In genomic region chr3:32347286-32348125, GRCh38 we compare ENCODE assay signal across 19 cellular contexts. TPM values are rescaled to one million over a fixed set of nuclear protein-coding genes. Genes with fewer than 3 reads are reported as not detected.
DNase-seq lines count a peak whose midpoint lies in the region; ATAC-seq, FAIRE-seq and TF ChIP-seq lines count a peak whose summit lies in the region.
"Had no signal": no experiment of that assay in that cellular context is flagged by ENCODE, and none has a peak within 500 bp of the region (broad histone marks: within the 10 kb centered on the region; RNA-seq: fewer than 3 reads in every experiment).

No MANE protein-coding gene starts in this region.

- no peaks in the 10 kb centered on the region for H3K27me3 ChIP-seq in heart left ventricle
- H3K27me3 ChIP-seq in naive thymus-derived CD4-positive, alpha-beta T cell (ENCODE audit: control insufficient read depth in 2 of 2, insufficient read depth in 2 of 2, low read length in 2 of 2): no peaks in the 10 kb centered on the region
- H3K27me3 ChIP-seq: right lobe of liver had no signal

- peak; percentile 51 to 92 (median 82) for ATAC-seq in heart left ventricle
- ATAC-seq in naive thymus-derived CD4-positive, alpha-beta T cell: no peak
- ATAC-seq in GM19397 (IDR thresholded peaks at IDR 0.05; ENCODE audit: unreplicated experiment): no peak

- CTCF ChIA-PET in naive thymus-derived CD4-positive, alpha-beta T cell (lab: Charles Lee): interaction anchor here (1.0 to 1.6 kb wide), 4 partner anchors 29 to 171 kb away, joined by 3 to 4 read pairs (median 3); no protein-coding TSS in a partner anchor

- peaks cover 0 to 4% (median 0%) of the 10 kb centered on the region in 11 donors for H3K9me3 Mint-ChIP-seq in naive thymus-derived CD4-positive, alpha-beta T cell

- H3K27ac Mint-ChIP-seq in naive thymus-derived CD4-positive, alpha-beta T cell: peak overlapping the region in 5 of 9 donors; percentile 23 to 84 (median 43)

- DNase-seq in A172 (ENCODE audit: low spot score): peak; percentile 10
- DNase-seq in RCC 7860 (ENCODE audit: low spot score): peak; percentile 9
- DNase-seq in heart left ventricle: peak; percentile 42 to 72 (median 52)
- DNase-seq in naive thymus-derived CD4-positive, alpha-beta T cell: no peak
- no peak for DNase-seq in NCI-H526 treated with DMSO at 0.1 percent for 48 hours (lab: John Stamatoyannopoulos, UW)
- no peak for DNase-seq in Kasumi-1 (lab: John Stamatoyannopoulos, UW)
- DNase-seq in NCI-H69 (lab: John Stamatoyannopoulos, UW): no peak
- DNase-seq: activated CD4-positive, alpha-beta T cell treated with anti-CD3 and anti-CD28 coated beads, Interleukin-2, amount 50 U/mL, for 4 hours; Calu3; effector CD4-positive, alpha-beta T cell; NCI-H1436; NCI-H524; right lobe of liver; substantia nigra had no signal

- TF ChIP-seq POLR2A in heart left ventricle (IDR thresholded peaks at IDR 0.05): no peak

- no peak for FAIRE-seq in RCC 7860 (lab: Jason Lieb, UNC)
- FAIRE-seq: frontal cortex, islet of Langerhans had no signal

- peak overlapping the region in 1 of 10 donors; percentile 30 for H3K4me3 Mint-ChIP-seq in naive thymus-derived CD4-positive, alpha-beta T cell

- H3K4me1 ChIP-seq in heart left ventricle: peaks cover 0 to 13% (median 3%) of the 10 kb centered on the region in 12 donors
- no peaks in the 10 kb centered on the region for H3K4me1 ChIP-seq in naive thymus-derived CD4-positive, alpha-beta T cell (ENCODE audit: control insufficient read depth in 2 of 2, insufficient read depth in 2 of 2, low read length in 2 of 2)

- 34 to 41% (median 39%) methylated on average over 12 of the region's 12 CpGs for WGBS in heart left ventricle, 4 donors

- peaks cover 0 to 7% (median 0%) of the 10 kb centered on the region in 5 donors for H3K36me3 Mint-ChIP-seq in naive thymus-derived CD4-positive, alpha-beta T cell
- H3K36me3 Mint-ChIP-seq: brain had no signal

- no peaks in the 10 kb centered on the region for H3K9me3 ChIP-seq in heart left ventricle
- H3K9me3 ChIP-seq in naive thymus-derived CD4-positive, alpha-beta T cell (ENCODE audit: control insufficient read depth in 2 of 3, low read length in 3 of 3): no peaks in the 10 kb centered on the region
- H3K9me3 ChIP-seq: HAP-1, right lobe of liver had no signal

- intact Hi-C loops in heart left ventricle (cut with DNase I): loop anchor here in 2 of 10 donors (10.0 kb wide), 2 partner anchors 53 to 333 kb away; no protein-coding TSS in a partner anchor
- intact Hi-C loops in naive thymus-derived CD4-positive, alpha-beta T cell (cut with micrococcal nuclease): no loop called here

- peak overlapping the region in 7 of 12 donors; percentile 3 to 40 (median 9) for H3K4me3 ChIP-seq in heart left ventricle
- no peak overlapping the region for H3K4me3 ChIP-seq in naive thymus-derived CD4-positive, alpha-beta T cell (ENCODE audit: low read length)
- H3K4me3 ChIP-seq: HAP-1, right lobe of liver had no signal

- no peaks in the 10 kb centered on the region for H3K36me3 ChIP-seq in heart left ventricle
- no peaks in the 10 kb centered on the region for H3K36me3 ChIP-seq in naive thymus-derived CD4-positive, alpha-beta T cell (ENCODE audit: control insufficient read depth in 2 of 3, insufficient read depth in 3 of 3, low read length in 3 of 3)
- H3K36me3 ChIP-seq: HAP-1, right lobe of liver had no signal

- peaks cover 13 to 38% (median 18%) of the 10 kb centered on the region in 7 donors for H3K4me1 Mint-ChIP-seq in naive thymus-derived CD4-positive, alpha-beta T cell

- POLR2A ChIA-PET in naive thymus-derived CD4-positive, alpha-beta T cell (lab: Charles Lee): interaction anchor here (0.6 to 1.3 kb wide), 3 partner anchors 24 to 249 kb away, joined by 3 to 5 read pairs (median 4); no protein-coding TSS in a partner anchor

- no peak for TF ChIP-seq CTCF in heart left ventricle (IDR thresholded peaks at IDR 0.05)

- peak overlapping the region in 7 of 12 donors; percentile 4 to 76 (median 52) for H3K27ac ChIP-seq in heart left ventricle
- H3K27ac ChIP-seq in naive thymus-derived CD4-positive, alpha-beta T cell (ENCODE audit: low read depth, low read length): no peak overlapping the region
- H3K27ac ChIP-seq: right lobe of liver had no signal

- no peaks in the 10 kb centered on the region for H3K27me3 Mint-ChIP-seq in naive thymus-derived CD4-positive, alpha-beta T cell

RNA-seq across cellular contexts. Expression of gene CMTM7, which starts 44.1 kb away (rescaled TPM):
- total RNA-seq in A172 (2014; rRNA removed; shearing (Covaris generic)): 8.5 and 13.9 TPM in 2 replicates
- 10 to 100 TPM in 1 of 9 donors, 1 to 10 TPM in 8; 2.3 to 16.8 (median 3.6) TPM for total RNA-seq in heart left ventricle
- 1 to 10 TPM; 2.7 to 3.8 TPM for polyA plus RNA-seq in heart left ventricle
- 10 to 100 TPM; 38.6 to 60.1 (median 49.5) TPM for total RNA-seq in naive thymus-derived CD4-positive, alpha-beta T cell
- 100 to 1,000 TPM in 1 of 2 donors, 10 to 100 TPM in 1; 87.7 to 157 TPM for polyA plus RNA-seq in naive thymus-derived CD4-positive, alpha-beta T cell

Comparison
In these comparisons a context has a peak if more than half of its experiments do, and no peak if none do; other contexts are left out.
1. DNase-seq: peak in A172 (single experiment), RCC 7860 (single experiment) and heart left ventricle (5 of 5); none in naive thymus-derived CD4-positive, alpha-beta T cell (0 of 9), NCI-H526 treated with DMSO at 0.1 percent for 48 hours (single experiment), Kasumi-1 (0 of 2) and NCI-H69 (single experiment).
2. ATAC-seq: peak in heart left ventricle (4 of 4); none in naive thymus-derived CD4-positive, alpha-beta T cell (single experiment) and GM19397 (single experiment).